8 cellular contexts compared by ENCODE assay signal in genomic region chr19:11355160-11356073, GRCh38. TPM values are rescaled to one million over a fixed set of nuclear protein-coding genes. Genes with fewer than 3 reads are reported as not detected.
DNase-seq lines count a peak whose midpoint lies in the region; ATAC-seq and TF ChIP-seq lines count a peak whose summit lies in the region.

A gene with protein sequence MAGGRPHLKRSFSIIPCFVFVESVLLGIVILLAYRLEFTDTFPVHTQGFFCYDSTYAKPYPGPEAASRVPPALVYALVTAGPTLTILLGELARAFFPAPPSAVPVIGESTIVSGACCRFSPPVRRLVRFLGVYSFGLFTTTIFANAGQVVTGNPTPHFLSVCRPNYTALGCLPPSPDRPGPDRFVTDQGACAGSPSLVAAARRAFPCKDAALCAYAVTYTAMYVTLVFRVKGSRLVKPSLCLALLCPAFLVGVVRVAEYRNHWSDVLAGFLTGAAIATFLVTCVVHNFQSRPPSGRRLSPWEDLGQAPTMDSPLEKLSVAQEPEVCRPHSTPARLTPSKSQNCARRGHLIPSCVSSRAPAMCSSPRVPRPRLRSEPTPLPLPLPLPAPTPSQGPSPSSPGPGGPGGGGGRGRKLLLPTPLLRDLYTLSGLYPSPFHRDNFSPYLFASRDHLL (plus strand): TSS chr19:11355432. CDS start chr19:11357674, 2,242 bp downstream.

- H3K27me3 ChIP-seq in KMS-11 (ENCODE audit: insufficient read depth, low read depth) (no peaks in the 10 kb centered on the region), RWPE2 (ENCODE audit: insufficient read depth, poor library complexity, severe bottlenecking) (no peaks in the 10 kb centered on the region)

- H3K9me3 Mint-ChIP-seq in natural killer cell: no peaks in the 10 kb centered on the region
- no peaks in the 10 kb centered on the region for H3K9me3 Mint-ChIP-seq in stimulated activated memory B cell treated with anti-CD40 and anti-IgM and Interleukin-4, amounts not matched to agents 10 μg/mL and 1 μg/mL and 100 μg/mL, for 72 hours

- H3K36me3 ChIP-seq in KMS-11 (ENCODE audit: insufficient read depth) (no peaks in the 10 kb centered on the region), RWPE2 (ENCODE audit: low read depth) (no peaks in the 10 kb centered on the region)

- peaks cover 12 to 21% of the 10 kb centered on the region in 2 donors for H3K4me1 Mint-ChIP-seq in natural killer cell
- H3K4me1 Mint-ChIP-seq in stimulated activated memory B cell treated with anti-CD40 and anti-IgM and Interleukin-4, amounts not matched to agents 10 μg/mL and 1 μg/mL and 100 μg/mL, for 72 hours: peaks cover 13% of the 10 kb centered on the region

- ATAC-seq in RWPE2 (ENCODE audit: low read depth) (peak; percentile 93), natural killer cell (peak; percentile 95 to 97 (median 96))
- peak; percentile 80 for ATAC-seq in stimulated activated memory B cell treated with anti-CD40 and anti-IgM and Interleukin-4, amounts not matched to agents 10 μg/mL and 1 μg/mL and 100 μg/mL, for 72 hours

- H2AFZ ChIP-seq in KMS-11 (ENCODE audit: low read depth): peak within 1 kb of the TSS; percentile 52; the same call in 1 of the 2 replicates

- peak within 1 kb of the TSS; percentile 80 for H3K4me3 Mint-ChIP-seq in natural killer cell
- H3K4me3 Mint-ChIP-seq in stimulated activated memory B cell treated with anti-CD40 and anti-IgM and Interleukin-4, amounts not matched to agents 10 μg/mL and 1 μg/mL and 100 μg/mL, for 72 hours: peak within 1 kb of the TSS; percentile 44

- no peak within 1 kb of the TSS for H3K4me3 ChIP-seq in KMS-11 (IDR thresholded peaks at IDR 0.05; ENCODE audit: insufficient read depth, low read depth, low read length)
- H3K4me3 ChIP-seq in RWPE2 (ENCODE audit: severe bottlenecking): peak within 1 kb of the TSS; percentile 40
- peak within 1 kb of the TSS; percentile 81 for H3K4me3 ChIP-seq in fibroblast of pulmonary artery (replicated peaks; ENCODE audit: low read depth, low read length)

- intact Hi-C loops in natural killer cell (cut with micrococcal nuclease): loop anchor here (1.0 to 2.0 kb wide), 2 partner anchors 9 to 19 kb away; partner anchors contain the start of genes CCDC159, SWSAP1 and TMEM205

- no peaks in the 10 kb centered on the region for H4K20me1 ChIP-seq in KMS-11 (ENCODE audit: insufficient read depth)

- peak within 1 kb of the TSS; percentile 54 for H3K4me2 ChIP-seq in KMS-11

- H3K79me2 ChIP-seq in KMS-11 (ENCODE audit: insufficient read depth, low read depth): no peaks in the 10 kb centered on the region

- H3K9me3 ChIP-seq in RWPE2 (ENCODE audit: severe bottlenecking): no peaks in the 10 kb centered on the region

- H3K27ac Mint-ChIP-seq in natural killer cell: peak within 1 kb of the TSS; percentile 5 to 89
- peak within 1 kb of the TSS; percentile 1 for H3K27ac Mint-ChIP-seq in stimulated activated memory B cell treated with anti-CD40 and anti-IgM and Interleukin-4, amounts not matched to agents 10 μg/mL and 1 μg/mL and 100 μg/mL, for 72 hours

- DNase-seq in ELF-1 (ENCODE audit: low read depth, low spot score) (peak; percentile 91), RWPE2 (ENCODE audit: low spot score) (peak; percentile 91), fibroblast of pulmonary artery (ENCODE audit: low read depth) (peak; percentile 86), natural killer cell (peak; percentile 92), NK-92 (lab: John Stamatoyannopoulos, UW; ENCODE audit: unreplicated experiment) (no peak)
- peak; percentile 67 for DNase-seq in activated effector memory CD4-positive, alpha-beta T cell treated with Interleukin-2 at 50 U/mL for 16 hours

- no peaks in the 10 kb centered on the region for H3K36me3 Mint-ChIP-seq in natural killer cell
- peaks cover 4% of the 10 kb centered on the region for H3K36me3 Mint-ChIP-seq in stimulated activated memory B cell treated with anti-CD40 and anti-IgM and Interleukin-4, amounts not matched to agents 10 μg/mL and 1 μg/mL and 100 μg/mL, for 72 hours

- no peak within 1 kb of the TSS for H3K9ac ChIP-seq in KMS-11

- TF ChIP-seq CTCF in KMS-11 (conservative IDR thresholded peaks at IDR 0.05; ENCODE audit: low read depth, low read length) (no peak), RWPE2 (IDR thresholded peaks at IDR 0.05; ENCODE audit: poor library complexity, severe bottlenecking) (no peak), fibroblast of pulmonary artery (IDR thresholded peaks at IDR 0.05; ENCODE audit: low read length, missing control alignments) (no peak), natural killer cell (IDR thresholded peaks at IDR 0.05) (no peak)

- no peaks in the 10 kb centered on the region for H3K27me3 Mint-ChIP-seq in natural killer cell (ENCODE audit: low read depth in 2 of 2)
- peaks cover 38% of the 10 kb centered on the region for H3K27me3 Mint-ChIP-seq in stimulated activated memory B cell treated with anti-CD40 and anti-IgM and Interleukin-4, amounts not matched to agents 10 μg/mL and 1 μg/mL and 100 μg/mL, for 72 hours

- no peak within 1 kb of the TSS for H3K27ac ChIP-seq in KMS-11
- no peak within 1 kb of the TSS for H3K27ac ChIP-seq in RWPE2 (ENCODE audit: poor library complexity, severe bottlenecking)

- H3K4me1 ChIP-seq in KMS-11 (ENCODE audit: low read depth, poor library complexity, severe bottlenecking): peaks cover 9% of the 10 kb centered on the region
- no peaks in the 10 kb centered on the region for H3K4me1 ChIP-seq in RWPE2 (ENCODE audit: insufficient read depth, poor library complexity, severe bottlenecking)

RNA-seq across cellular contexts. Expression of the gene that starts here (rescaled TPM):
- 10 to 100 TPM; 13.3 to 21.1 (median 16.1) TPM for total RNA-seq in natural killer cell
